16 cellular contexts compared by ENCODE assay signal in genomic region chr13:98343461-98343860, GRCh38.
DNase-seq lines count a peak whose midpoint lies in the region; ATAC-seq and TF ChIP-seq lines count a peak whose summit lies in the region.
"Had no signal": no experiment of that assay in that cellular context is flagged by ENCODE, and none has a peak within 500 bp of the region (broad histone marks: within the 10 kb centered on the region; RNA-seq: fewer than 3 reads in every experiment).

No MANE protein-coding gene starts in this region.

- H3K9me3 ChIP-seq in HEK293 (ENCODE audit: control insufficient read depth, insufficient read depth, low read depth, low read length) = no peaks in the 10 kb centered on the region
- H3K9me3 ChIP-seq: A549 had no signal

- H3K4me3 ChIP-seq in HEK293 (ENCODE audit: low read depth, low read length) = no peak overlapping the region
- H3K4me3 ChIP-seq: A549, BLaER1 had no signal

- H3K4me3 Mint-ChIP-seq in mesothelial cell of epicardium (no peak overlapping the region), progenitor cell of endocrine pancreas (ENCODE audit: low read depth) (no peak overlapping the region), immature natural killer cell (no peak overlapping the region)
- no peak overlapping the region for H3K4me3 Mint-ChIP-seq in activated CD4-positive, alpha-beta T cell treated with anti-CD3 and anti-CD28 coated beads for 36 hours
- H3K4me3 Mint-ChIP-seq: CD4-positive, CD25-positive, alpha-beta regulatory T cell had no signal

- H3K36me3 Mint-ChIP-seq in mesothelial cell of epicardium (peaks cover 18% of the 10 kb centered on the region), progenitor cell of endocrine pancreas (ENCODE audit: insufficient read depth) (peaks cover 5% of the 10 kb centered on the region), immature natural killer cell (no peaks in the 10 kb centered on the region)
- H3K36me3 Mint-ChIP-seq in activated CD4-positive, alpha-beta T cell treated with anti-CD3 and anti-CD28 coated beads for 36 hours (ENCODE audit: low read depth) = no peaks in the 10 kb centered on the region
- H3K36me3 Mint-ChIP-seq: CD4-positive, CD25-positive, alpha-beta regulatory T cell had no signal

- H3K4me1 Mint-ChIP-seq in mesothelial cell of epicardium = peaks cover 8% of the 10 kb centered on the region
- peaks cover 16% of the 10 kb centered on the region for H3K4me1 Mint-ChIP-seq in progenitor cell of endocrine pancreas (ENCODE audit: low read depth)
- H3K4me1 Mint-ChIP-seq in activated CD4-positive, alpha-beta T cell treated with anti-CD3 and anti-CD28 coated beads for 36 hours = no peaks in the 10 kb centered on the region
- no peaks in the 10 kb centered on the region for H3K4me1 Mint-ChIP-seq in immature natural killer cell
- H3K4me1 Mint-ChIP-seq: CD4-positive, CD25-positive, alpha-beta regulatory T cell had no signal

- H3K36me3 ChIP-seq in HEK293 (ENCODE audit: control insufficient read depth in 2 of 2, insufficient read depth in 1 of 2, low read length in 2 of 2) = no peaks in the 10 kb centered on the region

- POLR2A ChIA-PET in HEK293 (lab: Yijun Ruan, JAX) = no interaction called here
- POLR2A ChIA-PET in activated CD4-positive, alpha-beta T cell treated with anti-CD3 and anti-CD28 coated beads for 36 hours (lab: Charles Lee) = no interaction called here

- H3K27ac ChIP-seq in HEK293 (ENCODE audit: extremely low read depth, low read depth, low read length) = no peak overlapping the region
- H3K27ac ChIP-seq: A549, BLaER1, KMS-11 had no signal

- H3K27ac Mint-ChIP-seq in mesothelial cell of epicardium (peak overlapping the region; percentile 44), progenitor cell of endocrine pancreas (peak overlapping the region; percentile 9), immature natural killer cell (no peak overlapping the region)
- H3K27ac Mint-ChIP-seq in activated CD4-positive, alpha-beta T cell treated with anti-CD3 and anti-CD28 coated beads for 36 hours = no peak overlapping the region
- H3K27ac Mint-ChIP-seq: CD4-positive, CD25-positive, alpha-beta regulatory T cell had no signal

- ATAC-seq in activated CD4-positive, alpha-beta T cell treated with anti-CD3 and anti-CD28 coated beads for 36 hours = no peak
- ATAC-seq in HG03520 (IDR thresholded peaks at IDR 0.05; ENCODE audit: unreplicated experiment) = no peak
- no peak for ATAC-seq in HG03460 (IDR thresholded peaks at IDR 0.05; ENCODE audit: unreplicated experiment)
- ATAC-seq: A549, HCT116 had no signal

- intact Hi-C loops in activated CD4-positive, alpha-beta T cell treated with anti-CD3 and anti-CD28 coated beads for 36 hours (cut with DNase I, micrococcal nuclease) = no loop called here

- H3K27me3 Mint-ChIP-seq in mesothelial cell of epicardium (ENCODE audit: low read depth) (no peaks in the 10 kb centered on the region), progenitor cell of endocrine pancreas (no peaks in the 10 kb centered on the region), immature natural killer cell (ENCODE audit: low read depth in 3 of 3) (peaks cover 0 to 5% (median 0%) of the 10 kb centered on the region in 3 donors)
- peaks cover 9% of the 10 kb centered on the region for H3K27me3 Mint-ChIP-seq in activated CD4-positive, alpha-beta T cell treated with anti-CD3 and anti-CD28 coated beads for 36 hours

- CTCF ChIA-PET in HEK293 (lab: Yijun Ruan, JAX) = interaction anchor here (0.5 to 0.7 kb wide), 2 partner anchors 285 to 712 kb away, joined by 4 to 6 read pairs; no protein-coding TSS in a partner anchor
- CTCF ChIA-PET in activated CD4-positive, alpha-beta T cell treated with anti-CD3 and anti-CD28 coated beads for 36 hours (lab: Charles Lee) = no interaction called here

- TF ChIP-seq CTCF in HEK293 (tag by site-specific recombination; IDR thresholded peaks at IDR 0.05) (no peak), mesothelial cell of epicardium (IDR thresholded peaks at IDR 0.05; ENCODE audit: unreplicated experiment) (no peak), progenitor cell of endocrine pancreas (IDR thresholded peaks at IDR 0.05; ENCODE audit: unreplicated experiment) (no peak)

- no peaks in the 10 kb centered on the region for H3K4me1 ChIP-seq in HEK293 (ENCODE audit: control insufficient read depth, insufficient read depth, low read length)
- H3K4me1 ChIP-seq: A549, BLaER1 had no signal

- DNase-seq in NCI-H69 (lab: John Stamatoyannopoulos, UW) (peak; percentile 25), mesothelial cell of epicardium (ENCODE audit: low spot score in 2 of 2, unreplicated experiment in 2 of 2) (no peak), progenitor cell of endocrine pancreas (ENCODE audit: low spot score, unreplicated experiment) (no peak), immature natural killer cell (no peak)
- DNase-seq in activated CD4-positive, alpha-beta T cell treated with anti-CD3 and anti-CD28 coated beads for 36 hours = no peak
- DNase-seq: Calu3; CD4-positive, CD25-positive, alpha-beta regulatory T cell; DMS 273 treated with DMSO at 0.1 percent for 48 hours; GDM1 had no signal

- H3K9me3 Mint-ChIP-seq in mesothelial cell of epicardium (no peaks in the 10 kb centered on the region), progenitor cell of endocrine pancreas (ENCODE audit: low read depth) (no peaks in the 10 kb centered on the region), immature natural killer cell (no peaks in the 10 kb centered on the region)
- H3K9me3 Mint-ChIP-seq in activated CD4-positive, alpha-beta T cell treated with anti-CD3 and anti-CD28 coated beads for 36 hours (ENCODE audit: low read depth) = no peaks in the 10 kb centered on the region

TF ChIP-seq in HEK293, 187 proteins besides CTCF, POLR2A, EP300 and RAD21:
- TF ChIP-seq OSR2 (tag by site-specific recombination; IDR thresholded peaks at IDR 0.05) (0 out of 2 replicates have a peak, but pooled peaks have one; percentile 23), ZNF423 (tag by site-specific recombination; IDR thresholded peaks at IDR 0.05) (peak; percentile 91), ZBTB8A (tag by site-specific recombination; IDR thresholded peaks at IDR 0.05) (0 out of 2 replicates have a peak, but pooled peaks have one; percentile 24), GLIS2 (tag by site-specific recombination; IDR thresholded peaks at IDR 0.05) (no peak), ZIC2 (tag by site-specific recombination; IDR thresholded peaks at IDR 0.05) (peak; percentile 85), ZNF391 (tag by site-specific recombination; IDR thresholded peaks at IDR 0.05; ENCODE audit: borderline replicate concordance, low read depth) (no peak), EGR2 (tag by site-specific recombination; IDR thresholded peaks at IDR 0.05; ENCODE audit: low read depth) (peak; percentile 55; the same call in 1 of the 2 replicates), ZFHX2 (tag by site-specific recombination; conservative IDR thresholded peaks at IDR 0.05) (peak; percentile 74)

Comparison
In these comparisons a context has a peak if more than half of its experiments do, and no peak if none do; other contexts are left out.
1. H3K27ac Mint-ChIP-seq: peak in mesothelial cell of epicardium (single experiment) and progenitor cell of endocrine pancreas (single experiment); none in activated CD4-positive, alpha-beta T cell treated with anti-CD3 and anti-CD28 coated beads for 36 hours (single experiment) and immature natural killer cell (0 of 6).